9 cellular contexts compared by ENCODE assay signal in the genomic region with DNA sequence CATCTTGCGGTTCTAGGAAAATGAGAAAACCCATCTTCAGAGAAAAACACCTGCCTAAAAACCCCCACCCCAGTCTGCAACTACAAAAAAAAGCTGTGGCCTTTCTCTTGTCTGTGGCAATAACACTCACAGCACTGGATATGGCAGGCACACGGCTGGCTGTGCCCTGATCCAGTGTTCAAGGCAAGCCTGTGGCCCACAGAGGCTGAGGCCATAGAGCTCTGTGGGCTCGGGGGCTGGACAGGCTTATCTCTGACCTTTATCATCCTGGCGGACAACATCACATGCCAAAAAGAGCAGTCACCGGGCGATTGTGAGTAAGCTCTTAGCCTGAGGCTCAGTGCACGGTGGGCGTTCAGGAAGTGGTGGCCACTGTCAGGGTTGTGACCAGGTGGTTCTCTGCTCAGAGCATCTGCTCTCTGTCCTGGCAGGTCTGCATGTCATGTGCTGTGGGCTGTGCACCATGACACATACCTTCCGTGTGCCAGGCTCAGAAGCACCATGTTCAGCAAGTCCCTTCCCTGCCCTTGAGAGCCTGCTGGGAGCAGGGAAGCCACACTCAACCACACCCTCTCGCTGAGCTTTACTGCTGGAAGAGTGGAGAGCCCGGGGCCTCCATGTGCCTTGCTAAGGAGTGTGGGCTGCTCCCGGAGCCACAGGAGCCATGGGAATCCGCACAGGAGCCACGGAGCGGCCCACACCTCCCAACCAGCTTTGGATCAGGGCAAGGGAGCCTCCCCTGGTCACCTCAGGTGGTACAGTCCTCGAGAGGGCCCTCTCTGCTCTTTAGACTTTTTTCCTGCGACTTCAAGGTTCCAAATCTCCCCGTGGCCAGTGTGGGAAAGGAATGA. TPM values are rescaled to one million over a fixed set of nuclear protein-coding genes. Genes with fewer than 3 reads are reported as not detected.
DNase-seq lines count a peak whose midpoint lies in the region; ATAC-seq and TF ChIP-seq lines count a peak whose summit lies in the region.
"Had no signal": no experiment of that assay in that cellular context is flagged by ENCODE, and none has a peak within 500 bp of the region (broad histone marks: within the 10 kb centered on the region; RNA-seq: fewer than 3 reads in every experiment).

No MANE protein-coding gene starts in this region.

- H3K36me3 ChIP-seq in upper lobe of right lung = no peaks in the 10 kb centered on the region
- H3K36me3 ChIP-seq: thoracic aorta had no signal

- peak in 1 of 2 donors; percentile 65 for DNase-seq in activated naive CD4-positive, alpha-beta T cell treated with anti-CD3 and anti-CD28 coated beads, Interleukin-2, amount 50 U/mL, for 72 hours (ENCODE audit: low spot score in 2 of 2)
- DNase-seq in activated naive CD4-positive, alpha-beta T cell (lab: John Stamatoyannopoulos, UW) = no peak
- DNase-seq in RWPE1 (ENCODE audit: low spot score) (peak; percentile 82), foreskin keratinocyte (peak; percentile 87 to 89), upper lobe of right lung (no peak), inferior parietal cortex (ENCODE audit: extremely low spot score) (no peak), NCI-H1048 (lab: John Stamatoyannopoulos, UW) (no peak)
- no peak for DNase-seq in NK-92 treated with Interleukin-12 subunit alpha and Interleukin-12 subunit beta, amount 100 ng/mL, for 24 hours (lab: John Stamatoyannopoulos, UW)

- no peaks in the 10 kb centered on the region for H3K9me3 Mint-ChIP-seq in activated naive CD4-positive, alpha-beta T cell treated with anti-CD3 and anti-CD28 coated beads, Interleukin-2, amount 50 U/mL, for 72 hours

- H3K27ac ChIP-seq in RWPE1 = peak overlapping the region; percentile 99
- peak overlapping the region; percentile 53 for H3K27ac ChIP-seq in foreskin keratinocyte
- no peak overlapping the region for H3K27ac ChIP-seq in upper lobe of right lung
- H3K27ac ChIP-seq: thoracic aorta had no signal

- intact Hi-C loops in upper lobe of right lung (cut with DNase I) = no loop called here

- POLR2A ChIA-PET in RWPE1 (lab: Yijun Ruan, JAX; ENCODE audit: low non-redundant PET) = interaction anchor here (0.6 to 2.1 kb wide), 7 partner anchors 12 to 51 kb away, joined by 3 to 18 read pairs (median 3); no protein-coding TSS in a partner anchor

- H3K27ac Mint-ChIP-seq in activated naive CD4-positive, alpha-beta T cell treated with anti-CD3 and anti-CD28 coated beads, Interleukin-2, amount 50 U/mL, for 72 hours = peak overlapping the region in 1 of 2 donors; percentile 46

- H3K27me3 ChIP-seq in foreskin keratinocyte (no peaks in the 10 kb centered on the region), upper lobe of right lung (no peaks in the 10 kb centered on the region)

- TF ChIP-seq CTCF in RWPE1 (conservative IDR thresholded peaks at IDR 0.05; ENCODE audit: low read depth) (no peak; the same call in 1 of the 2 replicates), foreskin keratinocyte (conservative IDR thresholded peaks at IDR 0.05) (peak; percentile 25), upper lobe of right lung (IDR thresholded peaks at IDR 0.05) (no peak)

- peak; percentile 72 to 97 for ATAC-seq in activated naive CD4-positive, alpha-beta T cell treated with anti-CD3 and anti-CD28 coated beads, Interleukin-2, amount 50 U/mL, for 72 hours
- ATAC-seq in foreskin keratinocyte (peak; percentile 93), upper lobe of right lung (peak; percentile 66)

- no peaks in the 10 kb centered on the region for H3K9me3 ChIP-seq in upper lobe of right lung
- H3K9me3 ChIP-seq: thoracic aorta had no signal

- no peak overlapping the region for H3K4me3 ChIP-seq in upper lobe of right lung
- H3K4me3 ChIP-seq: thoracic aorta had no signal

- H3K36me3 Mint-ChIP-seq in activated naive CD4-positive, alpha-beta T cell treated with anti-CD3 and anti-CD28 coated beads, Interleukin-2, amount 50 U/mL, for 72 hours = no peaks in the 10 kb centered on the region

- CTCF ChIA-PET in RWPE1 (lab: Yijun Ruan, JAX) = interaction anchor here (0.6 to 2.6 kb wide), 10 partner anchors 11 to 400 kb away, joined by 3 to 38 read pairs (median 4); partner anchors contain the start of genes NR6A1, OLFML2A and WDR38

- H3K4me1 ChIP-seq in foreskin keratinocyte = peaks cover 12% of the 10 kb centered on the region
- H3K4me1 ChIP-seq in upper lobe of right lung = no peaks in the 10 kb centered on the region

RNA-seq across cellular contexts. Expression of gene WDR38, which starts 34.6 kb away (rescaled TPM):
- not detected for total RNA-seq in activated naive CD4-positive, alpha-beta T cell treated with anti-CD3 and anti-CD28 coated beads, Interleukin-2, amount 50 U/mL, for 72 hours
- total RNA-seq in foreskin keratinocyte (not detected in 2 replicates), upper lobe of right lung (not detected)
- polyA plus RNA-seq in foreskin keratinocyte = not detected in 2 replicates
- total RNA-seq: thoracic aorta had no signal

RNA-seq across cellular contexts. Expression of gene OLFML2A, which starts 41.7 kb away (rescaled TPM):
- total RNA-seq in activated naive CD4-positive, alpha-beta T cell treated with anti-CD3 and anti-CD28 coated beads, Interleukin-2, amount 50 U/mL, for 72 hours = not detected
- total RNA-seq in foreskin keratinocyte = 1.3 and 3.1 TPM in 2 replicates
- polyA plus RNA-seq in foreskin keratinocyte = 0.51 and 1.5 TPM in 2 replicates
- 39.5 TPM for total RNA-seq in upper lobe of right lung

RNA-seq across cellular contexts. Expression of gene RPL35, which starts 43.1 kb away (rescaled TPM):
- total RNA-seq in activated naive CD4-positive, alpha-beta T cell treated with anti-CD3 and anti-CD28 coated beads, Interleukin-2, amount 50 U/mL, for 72 hours = 1,000 to 10,000 TPM; 1,912 to 2,066 TPM
- total RNA-seq in foreskin keratinocyte = 2,922 and 2,928 TPM in 2 replicates
- polyA plus RNA-seq in foreskin keratinocyte = 4,502 and 4,687 TPM in 2 replicates
- 794 TPM for total RNA-seq in upper lobe of right lung

RNA-seq across cellular contexts. Expression of gene ARPC5L, which starts 43.3 kb away (rescaled TPM):
- total RNA-seq in activated naive CD4-positive, alpha-beta T cell treated with anti-CD3 and anti-CD28 coated beads, Interleukin-2, amount 50 U/mL, for 72 hours = 10 to 100 TPM; 86.2 to 86.5 TPM
- total RNA-seq in foreskin keratinocyte (67.0 and 74.9 TPM in 2 replicates), upper lobe of right lung (42.1 TPM)
- 128 and 129 TPM in 2 replicates for polyA plus RNA-seq in foreskin keratinocyte

RNA-seq across cellular contexts. Expression of gene NR6A1, which starts 47.5 kb away (rescaled TPM):
- total RNA-seq in activated naive CD4-positive, alpha-beta T cell treated with anti-CD3 and anti-CD28 coated beads, Interleukin-2, amount 50 U/mL, for 72 hours = under 1 TPM; 0.58 to 0.84 TPM
- total RNA-seq in foreskin keratinocyte = 0.68 and 1.0 TPM in 2 replicates
- polyA plus RNA-seq in foreskin keratinocyte = 0.18 and 0.39 TPM in 2 replicates
- 4.0 TPM for total RNA-seq in upper lobe of right lung

Comparison
In these comparisons a context has a peak if more than half of its experiments do, and no peak if none do; other contexts are left out.
1. DNase-seq: peak in RWPE1 (single experiment) and foreskin keratinocyte (2 of 2); none in activated naive CD4-positive, alpha-beta T cell (0 of 4), upper lobe of right lung (single experiment), NK-92 treated with Interleukin-12 subunit alpha and Interleukin-12 subunit beta, amount 100 ng/mL, for 24 hours (single experiment), inferior parietal cortex (single experiment) and NCI-H1048 (single experiment).
2. Peak in every context shown above with its lines, with median percentiles within 50 percentile points of each other: ATAC-seq.